ENCODE assay signal across 3 cellular contexts in genomic region chr9:105223544-105224140, GRCh38.
TF ChIP-seq lines count a peak whose summit lies in the region.

No MANE protein-coding gene starts in this region.

TF ChIP-seq in HEK293, 187 proteins besides CTCF, POLR2A, EP300 and RAD21:
- TF ChIP-seq ZFP3 (tag by site-specific recombination; IDR thresholded peaks at IDR 0.05; ENCODE audit: low read depth) (no peak), BCL6B (tag by site-specific recombination; IDR thresholded peaks at IDR 0.05) (no peak), SETDB1 (IDR thresholded peaks at IDR 0.05; ENCODE audit: insufficient read length, low read length) (peak; percentile 85), ZNF626 (tag by site-specific recombination; IDR thresholded peaks at IDR 0.05) (0 out of 2 replicates have a peak, but pooled peaks have one; percentile 45), TRIM28 (IDR thresholded peaks at IDR 0.05; ENCODE audit: borderline replicate concordance, low read length) (peak; percentile 67; the same call in 1 of the 2 replicates), ZNF664 (tag by site-specific recombination; IDR thresholded peaks at IDR 0.05) (no peak), INSM2 (tag by site-specific recombination; IDR thresholded peaks at IDR 0.05) (no peak), ZNF645 (tag by site-specific recombination; IDR thresholded peaks at IDR 0.05) (no peak)

TF ChIP-seq in WTC11, 78 proteins besides CTCF, POLR2A, EP300 and RAD21:
- TF ChIP-seq ETV6 (CRISPR knock-in tag; IDR thresholded peaks at IDR 0.05) (no peak), ZNF317 (CRISPR knock-in tag; IDR thresholded peaks at IDR 0.05; ENCODE audit: borderline replicate concordance, low read depth) (peak; percentile 95)

TF ChIP-seq in GM12878, 131 proteins besides CTCF, POLR2A, EP300 and RAD21:
- no peak for TF ChIP-seq SMAD1 (IDR thresholded peaks at IDR 0.05; ENCODE audit: low read depth, partially characterized antibody)
- peak; percentile 83; the same call in 1 of the 2 replicates for TF ChIP-seq CBX5 (IDR thresholded peaks at IDR 0.05; ENCODE audit: low read depth)
TF ChIP-seq in GM12878: peak in this region for 1.
